ENCODE assay signal across 2 cellular contexts in the genomic region with DNA sequence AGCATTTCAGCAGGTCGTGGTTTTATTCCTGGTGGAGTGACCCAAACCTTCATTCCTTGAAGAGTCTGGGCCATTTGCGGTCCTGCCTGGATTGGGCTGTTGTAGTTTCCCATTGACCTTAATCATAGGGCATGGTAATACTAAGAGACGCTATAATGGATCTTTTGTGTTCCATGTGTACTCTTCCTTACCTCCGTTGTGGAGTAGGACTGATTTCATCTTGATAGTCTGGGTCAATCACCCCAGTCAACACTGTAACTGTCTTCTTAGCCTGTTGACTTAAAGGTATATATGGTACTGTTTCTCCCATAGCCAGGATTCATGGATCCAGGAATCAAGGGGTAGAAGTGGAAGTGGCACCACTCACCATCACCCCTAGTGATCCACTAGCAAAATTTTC.
DNase-seq lines count a peak whose midpoint lies in the region; ATAC-seq, FAIRE-seq and TF ChIP-seq lines count a peak whose summit lies in the region.
"Not testable (repeated sequence)": the region's sequence is repeated elsewhere in the genome, so short reads cannot be mapped to it uniquely, and the experiment has no call there.

No MANE protein-coding gene starts in this region.

- DNase-seq in NCI-H69 (lab: John Stamatoyannopoulos, UW): peak; percentile 3
- peak; percentile 2 for DNase-seq in HepG2 (ENCODE audit: low spot score)

- H3K4me3 ChIP-seq in HepG2 (replicated peaks in 1 of 3; ENCODE audit: insufficient read depth in 1 of 3, low read depth in 2 of 3, low read length in 3 of 3): not testable (repeated sequence)

- FAIRE-seq in HepG2 (lab: Jason Lieb, UNC): not testable (repeated sequence)

- not testable (repeated sequence) for H3K27me3 ChIP-seq in HepG2 (ENCODE audit: control insufficient read depth in 1 of 2, insufficient read depth in 2 of 2, low read length in 2 of 2)

- H3K36me3 ChIP-seq in HepG2 (replicated peaks in 1 of 2; ENCODE audit: control insufficient read depth in 1 of 2, insufficient read depth in 2 of 2, low read length in 2 of 2): not testable (repeated sequence)

- not testable (repeated sequence) for TF ChIP-seq EP300 in HepG2 (IDR thresholded peaks at IDR 0.05; ENCODE audit: low read depth in 2 of 2, low read length in 2 of 2); HepG2 (CRISPR knock-in tag; IDR thresholded peaks at IDR 0.05; ENCODE audit: borderline replicate concordance)

- not testable (repeated sequence) for ATAC-seq in HepG2

- WGBS in HepG2 (ENCODE audit: low lambda C conversion rate): 3% methylated on average over 4 of the region's 4 CpGs

- POLR2A ChIA-PET in HepG2 (lab: Yijun Ruan, JAX): not testable (repeated sequence)

- in situ Hi-C loops in HepG2 (cut with HindIII; ENCODE audit: extremely low pct_ligation_motif_present, low pct_unique_long_range_greater_than_20kb): not testable (repeated sequence)

- BruUV-seq in HepG2 (replicated peaks; lab: Mats Ljungman, UMichigan): not testable (repeated sequence)

- not testable (repeated sequence) for H3K9me3 ChIP-seq in HepG2 (ENCODE audit: low read length)

- intact Hi-C loops in HepG2 (cut with micrococcal nuclease; ENCODE audit: unreplicated experiment): loop anchor here (10.0 kb wide), 1 partner anchor 73 kb away; no protein-coding TSS in a partner anchor

- H2AFZ ChIP-seq in HepG2 (ENCODE audit: low read length): not testable (repeated sequence)

- H3K4me1 ChIP-seq in HepG2 (ENCODE audit: insufficient read depth, low read length): peaks cover 31% of the 10 kb centered on the region

- H4K20me1 ChIP-seq in HepG2 (ENCODE audit: insufficient read depth, low read length): not testable (repeated sequence)

- not testable (repeated sequence) for TF ChIP-seq RAD21 in HepG2 (CRISPR knock-in tag; IDR thresholded peaks at IDR 0.05)

- H3K4me2 ChIP-seq in HepG2 (ENCODE audit: low read depth, low read length): 0 out of 2 replicates have a peak overlapping the region, but pooled peaks have one; percentile 23

- not testable (repeated sequence) for TF ChIP-seq POLR2A in HepG2 (IDR thresholded peaks at IDR 0.05; ENCODE audit: insufficient read depth in 1 of 2, low read depth in 2 of 2, low read length in 2 of 2)

- CTCF ChIA-PET in HepG2 (lab: Yijun Ruan, JAX; ENCODE audit: low intra/inter-chr PET ratio, low total read pairs): not testable (repeated sequence)

- H3K27ac ChIP-seq in HepG2 (ENCODE audit: extremely low read length, insufficient read depth, low read length): not testable (repeated sequence)

- not testable (repeated sequence) for H3K9ac ChIP-seq in HepG2 (ENCODE audit: insufficient read depth, low read depth, low read length)

- not testable (repeated sequence) for H3K79me2 ChIP-seq in HepG2 (ENCODE audit: insufficient read depth, low read length)

- TF ChIP-seq CTCF in HepG2 (CRISPR knock-in tag; IDR thresholded peaks at IDR 0.05): not testable (repeated sequence)

TF ChIP-seq in HepG2, 621 proteins besides CTCF, POLR2A, EP300 and RAD21:
- TF ChIP-seq RXRB (CRISPR knock-in tag; IDR thresholded peaks at IDR 0.05; ENCODE audit: borderline replicate concordance) (peak; percentile 51; the same call in 1 of the 2 replicates), NR2F6 (IDR thresholded peaks at IDR 0.05) (peak; percentile 57; the same call in 1 of the 2 replicates), ELF3 (CRISPR knock-in tag; IDR thresholded peaks at IDR 0.05) (0 out of 2 replicates have a peak, but pooled peaks have one; percentile 15), FOXA1 (CRISPR knock-in tag; IDR thresholded peaks at IDR 0.05) (peak; percentile 66), BCL6 (CRISPR knock-in tag; IDR thresholded peaks at IDR 0.05) (peak; percentile 69), HNF4A (CRISPR knock-in tag; IDR thresholded peaks at IDR 0.05) (peak; percentile 8; the same call in 1 of the 2 replicates), SOX6 (CRISPR knock-in tag; IDR thresholded peaks at IDR 0.05) (peak; percentile 41), SOX13 (CRISPR knock-in tag; conservative IDR thresholded peaks at IDR 0.05 in 1 of 2, IDR thresholded peaks at IDR 0.05 in 1 of 2) (peak in 1 of 2 experiments; percentile 62; a peak in 1 of 4 replicates), FOXA3 (CRISPR knock-in tag; IDR thresholded peaks at IDR 0.05) (peak; percentile 35; the same call in 1 of the 2 replicates)
- not testable (repeated sequence) for TF ChIP-seq NR2F6 (CRISPR knock-in tag; IDR thresholded peaks at IDR 0.05); FOXA1 (IDR thresholded peaks at IDR 0.05); SOX6 (IDR thresholded peaks at IDR 0.05); SOX13 (IDR thresholded peaks at IDR 0.05)
- TF ChIP-seq, protein P1, sequence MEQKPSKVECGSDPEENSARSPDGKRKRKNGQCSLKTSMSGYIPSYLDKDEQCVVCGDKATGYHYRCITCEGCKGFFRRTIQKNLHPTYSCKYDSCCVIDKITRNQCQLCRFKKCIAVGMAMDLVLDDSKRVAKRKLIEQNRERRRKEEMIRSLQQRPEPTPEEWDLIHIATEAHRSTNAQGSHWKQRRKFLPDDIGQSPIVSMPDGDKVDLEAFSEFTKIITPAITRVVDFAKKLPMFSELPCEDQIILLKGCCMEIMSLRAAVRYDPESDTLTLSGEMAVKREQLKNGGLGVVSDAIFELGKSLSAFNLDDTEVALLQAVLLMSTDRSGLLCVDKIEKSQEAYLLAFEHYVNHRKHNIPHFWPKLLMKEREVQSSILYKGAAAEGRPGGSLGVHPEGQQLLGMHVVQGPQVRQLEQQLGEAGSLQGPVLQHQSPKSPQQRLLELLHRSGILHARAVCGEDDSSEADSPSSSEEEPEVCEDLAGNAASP (CRISPR knock-in tag; IDR thresholded peaks at IDR 0.05; ENCODE audit: borderline replicate concordance): peak; percentile 43; the same call in 1 of the 2 replicates
